In the genomic region with DNA sequence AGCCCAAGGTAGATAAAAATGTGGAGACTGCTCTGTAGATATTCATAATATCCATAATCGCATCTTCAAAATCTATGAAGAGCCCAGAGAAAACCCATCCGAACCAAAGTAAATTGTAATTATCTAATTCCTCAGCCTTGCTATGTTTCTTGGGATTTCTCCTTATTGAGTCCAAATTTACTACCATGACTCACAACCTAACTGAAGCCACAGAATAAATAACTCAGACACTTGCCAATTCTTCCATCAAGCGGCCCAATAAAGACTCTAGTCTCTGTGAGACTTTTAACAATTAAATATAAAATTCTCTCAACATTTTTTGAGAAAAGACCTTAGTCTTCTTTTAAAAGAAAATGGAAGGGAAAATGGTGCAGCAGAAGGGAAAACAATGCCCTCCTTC, we compare ENCODE assay signal across 19 cellular contexts.
"Had no signal": no experiment of that assay in that cellular context is flagged by ENCODE, and none has a peak within 500 bp of the region (broad histone marks: within the 10 kb centered on the region; RNA-seq: fewer than 3 reads in every experiment).

No MANE protein-coding gene starts in this region.

- H3K4me3 ChIP-seq: body of pancreas, cardiac muscle cell, left lung, neural progenitor cell, tibial nerve had no signal

- H3K9me3 ChIP-seq: body of pancreas, left lung, tibial nerve had no signal

- H3K27me3 ChIP-seq: body of pancreas, cardiac muscle cell, neural progenitor cell, tibial nerve had no signal

- H3K4me2 ChIP-seq: neural progenitor cell had no signal

- H3K36me3 ChIP-seq: cardiac muscle cell, left lung, neural progenitor cell, tibial nerve had no signal

- DNase-seq: activated CD4-positive, alpha-beta T cell treated with anti-CD3 and anti-CD28 coated beads, Interleukin-2, amount 10 ng/mL, durations not matched to agents 24 days and 14 days; activated CD8-positive, alpha-beta memory T cell treated with anti-CD3 and anti-CD28 coated beads, Interleukin-2, amount 10 ng/mL, durations not matched to agents 7 days and 5 days; activated CD8-positive, alpha-beta T cell treated with anti-CD3 and anti-CD28 coated beads for 36 hours; activated gamma-delta T cell; activated naive CD4-positive, alpha-beta T cell treated with anti-CD3 and anti-CD28 coated beads, Interleukin-2, amount 50 U/mL, for 16 hours; activated naive CD8-positive, alpha-beta T cell treated with anti-CD3 and anti-CD28 coated beads, Interleukin-2, amount 50 U/mL, for 24 hours; activated T-cell treated with anti-CD3 and anti-CD28 coated beads for 4 hours; body of pancreas; foreskin fibroblast; kidney; left lung; retina; stimulated activated CD4-positive, alpha-beta T cell treated with anti-CD3 and anti-CD28 coated beads, Interleukin-12 subunit alpha, Interleukin-12 subunit beta, amount 100 ng/mL, for 4 hours; T-cell had no signal

- H3K4me1 ChIP-seq: body of pancreas, left lung had no signal

- H3K9ac ChIP-seq: neural progenitor cell had no signal

- H3K27ac ChIP-seq: body of pancreas, cardiac muscle cell, left lung, neural progenitor cell, VCaP had no signal

- ATAC-seq: activated CD4-positive, CD25-positive, alpha-beta regulatory T cell treated with anti-CD3 and anti-CD28 coated beads, Interleukin-2, amount 50 U/mL, for 24 hours; activated CD8-positive, alpha-beta memory T cell treated with anti-CD3 and anti-CD28 coated beads, Interleukin-2, amount 10 ng/mL, durations not matched to agents 7 days and 5 days; activated CD8-positive, alpha-beta T cell treated with anti-CD3 and anti-CD28 coated beads for 36 hours; activated naive CD8-positive, alpha-beta T cell treated with anti-CD3 and anti-CD28 coated beads, Interleukin-2, amount 50 U/mL, for 24 hours; body of pancreas; left lung; T-cell had no signal

- H2AFZ ChIP-seq: neural progenitor cell had no signal
